1 cellular context compared by ENCODE assay signal in genomic region chr7:152759655-152760383, GRCh38.
TF ChIP-seq lines count a peak whose summit lies in the region.

Gene ACTR3B, plus strand, starts transcription at chr7:152759752. Its CDS starts 131 bp downstream, at chr7:152759883.

TF ChIP-seq in K562, 482 proteins besides CTCF, POLR2A, EP300 and RAD21 (continued from another document and continues in another):
- TF ChIP-seq GTF3C2 (IDR thresholded peaks at IDR 0.05; ENCODE audit: borderline replicate concordance, extremely low read depth, insufficient read length): no peak
- no peak; the same call in 1 of the 2 replicates for TF ChIP-seq ZNF644 (tag; IDR thresholded peaks at IDR 0.05; ENCODE audit: low read depth)
- no peak for TF ChIP-seq SNAPC5 (CRISPR knock-in tag; IDR thresholded peaks at IDR 0.05)
- 0 out of 2 replicates have a peak, but pooled peaks have one; percentile 57 for TF ChIP-seq ZBTB2 (IDR thresholded peaks at IDR 0.05)
- TF ChIP-seq ZSCAN32 (CRISPR knock-in tag; IDR thresholded peaks at IDR 0.05): no peak
- no peak for TF ChIP-seq ZKSCAN8 (CRISPR knock-in tag; IDR thresholded peaks at IDR 0.05)
- TF ChIP-seq TAF9B (IDR thresholded peaks at IDR 0.05; ENCODE audit: partially characterized antibody): no peak
- peak; percentile 71; the same call in 1 of the 2 replicates for TF ChIP-seq FOXK1 (CRISPR knock-in tag; IDR thresholded peaks at IDR 0.05; ENCODE audit: borderline replicate concordance)
- TF ChIP-seq ETS2 (tag; IDR thresholded peaks at IDR 0.05; ENCODE audit: borderline replicate concordance, poor library complexity, severe bottlenecking): no peak
- no peak for TF ChIP-seq CLOCK (CRISPR knock-in tag; IDR thresholded peaks at IDR 0.05; ENCODE audit: borderline replicate concordance)
- no peak for TF ChIP-seq MCM5 (IDR thresholded peaks at IDR 0.05; ENCODE audit: low read depth)
- TF ChIP-seq ZBED1 (IDR thresholded peaks at IDR 0.05): no peak
- TF ChIP-seq SMARCE1 (IDR thresholded peaks at IDR 0.05): no peak
- TF ChIP-seq MTA3 (IDR thresholded peaks at IDR 0.05; ENCODE audit: borderline replicate concordance): peak; percentile 71; the same call in 1 of the 2 replicates
- TF ChIP-seq HDAC3 (IDR thresholded peaks at IDR 0.05; ENCODE audit: borderline replicate concordance, partially characterized antibody): no peak
- no peak for TF ChIP-seq CBX8 (IDR thresholded peaks at IDR 0.05; ENCODE audit: borderline replicate concordance, extremely low read depth, low read depth, low read length, poor library complexity, severe bottlenecking)
- peak; percentile 77 for TF ChIP-seq GMEB1 (CRISPR knock-in tag; IDR thresholded peaks at IDR 0.05)
- no peak for TF ChIP-seq ZNF311 (CRISPR knock-in tag; IDR thresholded peaks at IDR 0.05)
- TF ChIP-seq E2F6 (IDR thresholded peaks at IDR 0.05; ENCODE audit: borderline replicate concordance in 1 of 2, extremely low read depth in 1 of 2, insufficient read depth in 1 of 2, insufficient read length in 1 of 2, low read depth in 1 of 2, low read length in 1 of 2, poor library complexity in 1 of 2, severe bottlenecking in 1 of 2): peak; percentile 89 to 92
- TF ChIP-seq PTRF (tag; IDR thresholded peaks at IDR 0.05): no peak
- TF ChIP-seq KLF10 (CRISPR knock-in tag; IDR thresholded peaks at IDR 0.05): no peak
- 0 out of 2 replicates have a peak, but pooled peaks have one; percentile 13 for TF ChIP-seq SMARCA4 (IDR thresholded peaks at IDR 0.05)
- no peak for TF ChIP-seq ZNF830 (CRISPR knock-in tag; IDR thresholded peaks at IDR 0.05)
- TF ChIP-seq TBL1XR1 (IDR thresholded peaks at IDR 0.05; ENCODE audit: low read length in 2 of 2): peak in 1 of 2 experiments; percentile 23; a peak in 1 of 4 replicates
- TF ChIP-seq GTF2B (IDR thresholded peaks at IDR 0.05; ENCODE audit: extremely low read depth, insufficient read length): peak; percentile 20
- TF ChIP-seq ID3 (CRISPR knock-in tag; IDR thresholded peaks at IDR 0.05): no peak
- peak; percentile 83; the same call in 1 of the 2 replicates for TF ChIP-seq ID3 (tag; IDR thresholded peaks at IDR 0.05)
- TF ChIP-seq HEY1 (CRISPR knock-in tag; IDR thresholded peaks at IDR 0.05; ENCODE audit: borderline replicate concordance): no peak
- TF ChIP-seq KDM2B (CRISPR knock-in tag; IDR thresholded peaks at IDR 0.05): no peak; the same call in 1 of the 2 replicates
- TF ChIP-seq IRF1 (CRISPR knock-in tag; IDR thresholded peaks at IDR 0.05; ENCODE audit: borderline replicate concordance): no peak
- TF ChIP-seq ZNF140 (CRISPR knock-in tag; IDR thresholded peaks at IDR 0.05): no peak
- no peak; the same call in 1 of the 2 replicates for TF ChIP-seq NR1H2 (CRISPR knock-in tag; IDR thresholded peaks at IDR 0.05)
- no peak for TF ChIP-seq PATZ1 (CRISPR knock-in tag; IDR thresholded peaks at IDR 0.05; ENCODE audit: borderline replicate concordance)
- TF ChIP-seq ZNF764 (CRISPR knock-in tag; IDR thresholded peaks at IDR 0.05; ENCODE audit: low read depth): no peak
- peak; percentile 52 for TF ChIP-seq FUS (optimal IDR thresholded peaks at IDR 0.05; ENCODE audit: low read depth, low read length)
- no peak for TF ChIP-seq TAL1 (IDR thresholded peaks at IDR 0.05)
- TF ChIP-seq RFX1 (IDR thresholded peaks at IDR 0.05): no peak
- TF ChIP-seq POLR3G (IDR thresholded peaks at IDR 0.05; ENCODE audit: extremely low read depth, insufficient read length, insufficient replicate concordance): no peak
- no peak for TF ChIP-seq ZNF280A (IDR thresholded peaks at IDR 0.05; ENCODE audit: low read depth, partially characterized antibody)
- TF ChIP-seq ZZZ3 (IDR thresholded peaks at IDR 0.05): no peak
- TF ChIP-seq EZH2 (IDR thresholded peaks at IDR 0.05; ENCODE audit: borderline replicate concordance, low read depth, low read length): no peak
- no peak for TF ChIP-seq FOXM1 (IDR thresholded peaks at IDR 0.05; ENCODE audit: low read depth)
- no peak for TF ChIP-seq FOXM1 (CRISPR knock-in tag; IDR thresholded peaks at IDR 0.05; ENCODE audit: low read depth)
- no peak for TF ChIP-seq ELK1 (CRISPR knock-in tag; IDR thresholded peaks at IDR 0.05)
- TF ChIP-seq ZEB2 (IDR thresholded peaks at IDR 0.05): 0 out of 2 replicates have a peak, but pooled peaks have one; percentile 28
- TF ChIP-seq IRF9 (tag; IDR thresholded peaks at IDR 0.05): no peak
- TF ChIP-seq ARID2 (IDR thresholded peaks at IDR 0.05): no peak; the same call in 1 of the 2 replicates
